Comparison of ENCODE assay signal across 24 cellular contexts in the genomic region with DNA sequence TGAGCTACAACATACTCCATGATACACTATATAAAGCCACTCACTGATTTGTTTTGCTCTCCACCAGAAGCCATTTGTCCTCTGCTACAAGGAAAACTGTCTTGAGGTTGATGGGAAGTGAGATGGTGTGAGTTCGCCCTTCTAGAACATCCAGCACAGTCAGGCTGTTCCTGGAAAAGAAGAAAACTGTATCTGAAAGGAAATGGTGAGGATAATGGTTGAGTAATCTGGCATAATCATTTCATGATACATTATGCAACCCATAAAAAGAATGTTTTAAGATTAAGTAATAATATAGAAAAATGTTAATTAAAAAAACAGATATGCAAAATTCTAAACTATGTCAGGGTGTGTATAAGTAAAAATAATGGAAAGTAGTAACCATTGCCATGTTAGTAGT.
"Had no signal": no experiment of that assay in that cellular context is flagged by ENCODE, and none has a peak within 500 bp of the region (broad histone marks: within the 10 kb centered on the region; RNA-seq: fewer than 3 reads in every experiment).

No MANE protein-coding gene starts in this region.

- ATAC-seq: activated T-helper 17 cell treated with anti-CD3 and anti-CD28 coated beads, Interleukin-2, amount 50 U/mL, for 72 hours; esophagus mucosa; heart right ventricle; left ventricle myocardium superior; mucosa of descending colon; stimulated activated naive CD8-positive, alpha-beta T cell treated with anti-CD3 and anti-CD28 coated beads, Interleukin-15, Interleukin-2, amounts not matched to agents 100 U/mL and 50 U/mL, for 24 hours had no signal

- H3K9me3 ChIP-seq: heart right ventricle, mucosa of descending colon, prostate gland, right atrium auricular region, tibial artery had no signal

- H3K27me3 ChIP-seq: heart right ventricle, neural progenitor cell, right atrium auricular region, tibial artery had no signal

- H3K4me3 ChIP-seq: coronary artery, heart right ventricle, mucosa of descending colon, neural progenitor cell, prostate gland, right atrium auricular region, tibial artery had no signal

- H3K4me1 ChIP-seq: neural progenitor cell, prostate gland had no signal

- H3K27ac Mint-ChIP-seq: activated B cell treated with CpG ODN at 0.5 μM for 24 hours; activated CD4-positive, alpha-beta memory T cell treated with anti-CD3 and anti-CD28 coated beads, Interleukin-2, amount 10 ng/mL, durations not matched to agents 7 days and 5 days; activated naive CD8-positive, alpha-beta T cell treated with anti-CD3 and anti-CD28 coated beads, Interleukin-2, amount 10 ng/mL, durations not matched to agents 7 days and 5 days; activated T-helper 17 cell treated with anti-CD3 and anti-CD28 coated beads, Interleukin-2, amount 50 U/mL, for 72 hours; brain; memory B cell; naive B cell; neural progenitor cell had no signal

- DNase-seq: activated B cell treated with CpG ODN at 0.5 μM for 24 hours; activated CD4-positive, alpha-beta memory T cell treated with anti-CD3 and anti-CD28 coated beads, Interleukin-2, amount 10 ng/mL, durations not matched to agents 7 days and 5 days; activated CD4-positive, alpha-beta T cell treated with anti-CD3 and anti-CD28 coated beads for 48 hours; activated naive CD4-positive, alpha-beta T cell treated with Interleukin-2 at 50 U/mL for 16 hours; activated naive CD8-positive, alpha-beta T cell treated with anti-CD3 and anti-CD28 coated beads, Interleukin-2, amount 10 ng/mL, durations not matched to agents 7 days and 5 days; activated T-cell treated with anti-CD3 and anti-CD28 coated beads, Interleukin-2, amount 50 U/mL, for 1 hour; anterior cingulate cortex; heart right ventricle; left ventricle myocardium superior; mucosa of descending colon; naive B cell; stimulated activated naive CD8-positive, alpha-beta T cell treated with anti-CD3 and anti-CD28 coated beads, Interleukin-15, Interleukin-2, amounts not matched to agents 100 U/mL and 50 U/mL, for 24 hours; substantia nigra; SW 1271; tibial artery had no signal

- H3K27ac ChIP-seq: coronary artery, heart right ventricle, neural progenitor cell, prostate gland, right atrium auricular region, tibial artery had no signal

- H3K36me3 Mint-ChIP-seq: neural progenitor cell had no signal

- H3K27me3 Mint-ChIP-seq: activated B cell treated with CpG ODN at 0.5 μM for 24 hours; activated CD4-positive, alpha-beta memory T cell treated with anti-CD3 and anti-CD28 coated beads, Interleukin-2, amount 10 ng/mL, durations not matched to agents 7 days and 5 days; activated naive CD8-positive, alpha-beta T cell treated with anti-CD3 and anti-CD28 coated beads, Interleukin-2, amount 10 ng/mL, durations not matched to agents 7 days and 5 days; activated T-helper 17 cell treated with anti-CD3 and anti-CD28 coated beads, Interleukin-2, amount 50 U/mL, for 72 hours; brain; central memory CD8-positive, alpha-beta T cell; memory B cell; naive B cell had no signal

- H3K9me3 Mint-ChIP-seq: activated B cell treated with CpG ODN at 0.5 μM for 24 hours; activated CD4-positive, alpha-beta memory T cell treated with anti-CD3 and anti-CD28 coated beads, Interleukin-2, amount 10 ng/mL, durations not matched to agents 7 days and 5 days; activated naive CD8-positive, alpha-beta T cell treated with anti-CD3 and anti-CD28 coated beads, Interleukin-2, amount 10 ng/mL, durations not matched to agents 7 days and 5 days; activated T-helper 17 cell treated with anti-CD3 and anti-CD28 coated beads, Interleukin-2, amount 50 U/mL, for 72 hours; brain; central memory CD8-positive, alpha-beta T cell; memory B cell; naive B cell; neural progenitor cell had no signal

- H3K36me3 ChIP-seq: neural progenitor cell, prostate gland had no signal

- H3K4me3 Mint-ChIP-seq: activated B cell treated with CpG ODN at 0.5 μM for 24 hours; activated CD4-positive, alpha-beta memory T cell treated with anti-CD3 and anti-CD28 coated beads, Interleukin-2, amount 10 ng/mL, durations not matched to agents 7 days and 5 days; activated naive CD8-positive, alpha-beta T cell treated with anti-CD3 and anti-CD28 coated beads, Interleukin-2, amount 10 ng/mL, durations not matched to agents 7 days and 5 days; activated T-helper 17 cell treated with anti-CD3 and anti-CD28 coated beads, Interleukin-2, amount 50 U/mL, for 72 hours; brain; central memory CD8-positive, alpha-beta T cell; memory B cell; naive B cell; neural progenitor cell had no signal

- H3K4me1 Mint-ChIP-seq: activated CD4-positive, alpha-beta memory T cell treated with anti-CD3 and anti-CD28 coated beads, Interleukin-2, amount 10 ng/mL, durations not matched to agents 7 days and 5 days; activated T-helper 17 cell treated with anti-CD3 and anti-CD28 coated beads, Interleukin-2, amount 50 U/mL, for 72 hours; central memory CD8-positive, alpha-beta T cell; neural progenitor cell had no signal
